9 cellular contexts compared by ENCODE assay signal in genomic region chr11:77151804-77152513, GRCh38. TPM values are rescaled to one million over a fixed set of nuclear protein-coding genes. Genes with fewer than 3 reads are reported as not detected.
DNase-seq lines count a peak whose midpoint lies in the region; ATAC-seq, FAIRE-seq and TF ChIP-seq lines count a peak whose summit lies in the region.
"Had no signal": no experiment of that assay in that cellular context is flagged by ENCODE, and none has a peak within 500 bp of the region (broad histone marks: within the 10 kb centered on the region; RNA-seq: fewer than 3 reads in every experiment).

No MANE protein-coding gene starts in this region.

- TF ChIP-seq RAD21 in K562 (CRISPR knock-in tag; conservative IDR thresholded peaks at IDR 0.05 in 1 of 2, IDR thresholded peaks at IDR 0.05 in 1 of 2): no peak

- peaks cover 3% of the 10 kb centered on the region; the same call in 1 of the 2 replicates for H4K20me1 ChIP-seq in K562 (replicated peaks; ENCODE audit: control insufficient read depth, insufficient read depth, low read length)

- TF ChIP-seq POLR2A in K562 (conservative IDR thresholded peaks at IDR 0.05): no peak

- CTCF ChIA-PET in K562 (lab: Yijun Ruan, JAX; ENCODE audit: low intra/inter-chr PET ratio): no interaction called here

- no peaks in the 10 kb centered on the region for H3K9me3 ChIP-seq in K562 (replicated peaks; ENCODE audit: control insufficient read depth, insufficient read depth, low read depth, low read length)
- H3K9me3 ChIP-seq: pancreas had no signal

- FAIRE-seq in K562 (lab: Jason Lieb, UNC) (no peak), D721Med (lab: Jason Lieb, UNC) (no peak)
- FAIRE-seq: pancreas had no signal

- peaks cover 19 to 82% of the 10 kb centered on the region in 2 experiments for H3K27me3 ChIP-seq in K562 (ENCODE audit: control insufficient read depth in 2 of 2, insufficient read depth in 2 of 2, low read length in 2 of 2)
- H3K27me3 ChIP-seq: pancreas had no signal

- peak; percentile 80 for DNase-seq in KG1 (lab: John Stamatoyannopoulos, UW)
- DNase-seq in UCSD-AML1 (lab: John Stamatoyannopoulos, UW; ENCODE audit: unreplicated experiment): peak; percentile 93
- DNase-seq in K562 (ENCODE audit: extremely low read depth in 1 of 4, low spot score in 3 of 4): no peak
- DNase-seq in stimulated activated CD8-positive, alpha-beta memory T cell treated with anti-CD3 and anti-CD28 coated beads, Interleukin-15, amount 100 ng/mL, for 1 hour (ENCODE audit: low read depth): peak; percentile 2
- no peak for DNase-seq in D721Med (ENCODE audit: insufficient read length, low spot score)
- no peak for DNase-seq in NCI-H2107 treated with DMSO at 0.1 percent for 48 hours (lab: John Stamatoyannopoulos, UW; ENCODE audit: unreplicated experiment)
- DNase-seq in NCI-H748 treated with DMSO at 0.1 percent for 48 hours (lab: John Stamatoyannopoulos, UW): no peak
- no peak for DNase-seq in NCI-H187 treated with DMSO at 0.1 percent for 48 hours (lab: John Stamatoyannopoulos, UW)

- no peaks in the 10 kb centered on the region for H3K9me1 ChIP-seq in K562 (ENCODE audit: control insufficient read depth, insufficient read depth, low read length)

- H3K4me3 ChIP-seq in K562: no peak overlapping the region
- H3K4me3 ChIP-seq: pancreas had no signal

- POLR2A ChIA-PET in K562 (lab: Yijun Ruan, JAX): no interaction called here

- whole genome bisulfite sequencing in K562 (ENCODE audit: insufficient coverage, low coverage, missing lambda C conversion rate): 1% methylated on average over 10 of the region's 11 CpGs

- H3K36me3 ChIP-seq in K562 (ENCODE audit: control insufficient read depth, insufficient read depth, low read length): no peaks in the 10 kb centered on the region
- H3K36me3 ChIP-seq: pancreas had no signal

- BruUV-seq in K562 (replicated peaks; lab: Mats Ljungman, UMichigan): no TSS peak

- no peak overlapping the region for H2AFZ ChIP-seq in K562 (ENCODE audit: low read depth, low read length)

- no peak overlapping the region for H3K27ac ChIP-seq in K562 (ENCODE audit: extremely low read depth, low read depth, low read length)
- H3K27ac ChIP-seq: pancreas had no signal

- H3K4me1 ChIP-seq in K562 (replicated peaks in 1 of 2; ENCODE audit: control insufficient read depth in 2 of 2, insufficient read depth in 2 of 2, low read length in 2 of 2): peaks cover 0 to 7% of the 10 kb centered on the region in 2 experiments; a peak in 3 of 5 replicates
- H3K4me1 ChIP-seq: pancreas had no signal

- no peak for TF ChIP-seq EP300 in K562 (IDR thresholded peaks at IDR 0.05; ENCODE audit: low read length)

- H3K79me2 ChIP-seq in K562 (ENCODE audit: control insufficient read depth, insufficient read depth, low read length): no peaks in the 10 kb centered on the region

- no peak for TF ChIP-seq CTCF in K562 (IDR thresholded peaks at IDR 0.05 in 2 of 3, conservative IDR thresholded peaks at IDR 0.05 in 1 of 3; ENCODE audit: insufficient read depth in 2 of 3, low read depth in 1 of 3, low read length in 3 of 3)
- no peak for TF ChIP-seq CTCF in D721Med (IDR thresholded peaks at IDR 0.05; ENCODE audit: insufficient read depth, missing control alignments)

- no peak overlapping the region for H3K9ac ChIP-seq in K562 (ENCODE audit: insufficient read depth in 1 of 2, low read depth in 2 of 2, low read length in 2 of 2)

- in situ Hi-C loops in K562 (cut with MboI): no loop called here

- no peak for ATAC-seq in K562

- no peak overlapping the region for H3K4me2 ChIP-seq in K562 (ENCODE audit: insufficient read depth, low read length)

- intact Hi-C loops in K562 (cut with micrococcal nuclease): no loop called here

TF ChIP-seq in K562, 482 proteins besides CTCF, POLR2A, EP300 and RAD21:
- no peak for TF ChIP-seq ID3 (CRISPR knock-in tag; IDR thresholded peaks at IDR 0.05)
- peak; percentile 88 for TF ChIP-seq ID3 (tag; IDR thresholded peaks at IDR 0.05)
- TF ChIP-seq EGR1 (conservative IDR thresholded peaks at IDR 0.05): 0 out of 2 replicates have a peak, but pooled peaks have one; percentile 7
- TF ChIP-seq CBFA2T2 (conservative IDR thresholded peaks at IDR 0.05): 0 out of 2 replicates have a peak, but pooled peaks have one; percentile 8
- peak; percentile 17; the same call in 1 of the 2 replicates for TF ChIP-seq CBFA2T3 (IDR thresholded peaks at IDR 0.05)
- no peak for TF ChIP-seq GATAD2B (IDR thresholded peaks at IDR 0.05; ENCODE audit: borderline replicate concordance)

RNA-seq across cellular contexts. Expression of gene MYO7A, which starts 23.9 kb away (rescaled TPM):
- 1.1 and 2.5 TPM in 2 replicates for total RNA-seq in K562 (2011; cell fraction: chromatin; rRNA removed; ENCODE audit: low replicate concordance)
- 0.79 and 1.0 TPM in 2 replicates for total RNA-seq in K562 (2011; cell fraction: nucleolus; rRNA removed)
- 0.53 and 0.73 TPM in 2 replicates for total RNA-seq in K562 (2011; cell fraction: nucleoplasm; rRNA removed)
- total RNA-seq in K562 (2014; rRNA removed) (0.04 and 0.09 TPM in 2 replicates), K562 (2014; rRNA removed; fragmentation: Illumina TruSeq; extraction: Trizol) (0.04 TPM in 1 of 2 replicates, not detected in the other), K562 (2015; rRNA removed; fragmentation: Illumina TruSeq; extraction: Trizol) (0.07 TPM in 1 of 2 replicates, not detected in the other), K562 (2021) (0.07 and 0.11 TPM in 2 replicates)
- polyA plus RNA-seq in K562 (2011; rRNA removed) (0.10 and 0.14 TPM in 2 replicates), K562 (2014; fragmentation: Illumina TruSeq; extraction: Trizol) (0.03 and 0.06 TPM in 2 replicates), K562 (2014; fragmentation: Nextera tagmentation; extraction: Ambion mirVana) (under 1 TPM in 1 of 2 experiments, not detected in 1; 0.01 TPM), K562 (2014; rRNA removed) (0.11 TPM in 1 of 2 replicates, not detected in the other)
- 0.13 and 0.19 TPM in 2 replicates for polyA plus RNA-seq in K562 (2011; cell fraction: cytosol; rRNA removed)
- 1.0 and 1.3 TPM in 2 replicates for polyA plus RNA-seq in K562 (2011; cell fraction: nucleus; rRNA removed)
- polyA plus RNA-seq in K562 (2012): 0.04 and 0.35 TPM in 2 replicates
- 0.11 and 0.21 TPM in 2 replicates for polyA minus RNA-seq in K562 (2011; rRNA and poly(A)+ RNA removed)
- not detected in 2 replicates for polyA minus RNA-seq in K562 (2011; cell fraction: cytosol; rRNA and poly(A)+ RNA removed)
- polyA minus RNA-seq in K562 (2011; cell fraction: nucleus; rRNA and poly(A)+ RNA removed): 0.22 and 0.40 TPM in 2 replicates

RNA-seq across cellular contexts. Expression of gene OMP, which starts 49.3 kb away (rescaled TPM):
- 2.0 and 3.9 TPM in 2 replicates for total RNA-seq in K562 (2011; cell fraction: chromatin; rRNA removed; ENCODE audit: low replicate concordance)
- 2.4 and 4.2 TPM in 2 replicates for total RNA-seq in K562 (2011; cell fraction: nucleolus; rRNA removed)
- 1.1 and 1.8 TPM in 2 replicates for total RNA-seq in K562 (2011; cell fraction: nucleoplasm; rRNA removed)
- total RNA-seq in K562 (2014; rRNA removed) (not detected in 2 replicates), K562 (2014; rRNA removed; fragmentation: Illumina TruSeq; extraction: Trizol) (not detected in 2 replicates), K562 (2015; rRNA removed; fragmentation: Illumina TruSeq; extraction: Trizol) (not detected in 2 replicates), K562 (2021) (not detected in 2 replicates)
- polyA plus RNA-seq in K562 (2011; rRNA removed) (not detected in 2 replicates), K562 (2014; fragmentation: Illumina TruSeq; extraction: Trizol) (not detected in 2 replicates), K562 (2014; fragmentation: Nextera tagmentation; extraction: Ambion mirVana) (not detected), K562 (2014; rRNA removed) (not detected in 2 replicates)
- polyA plus RNA-seq in K562 (2011; cell fraction: cytosol; rRNA removed): not detected in 2 replicates
- polyA plus RNA-seq in K562 (2011; cell fraction: nucleus; rRNA removed): 0.74 and 0.86 TPM in 2 replicates
- 0.33 TPM in 1 of 2 replicates, not detected in the other for polyA plus RNA-seq in K562 (2012)
- not detected in 2 replicates for polyA minus RNA-seq in K562 (2011; rRNA and poly(A)+ RNA removed)
- not detected in 2 replicates for polyA minus RNA-seq in K562 (2011; cell fraction: cytosol; rRNA and poly(A)+ RNA removed)
- polyA minus RNA-seq in K562 (2011; cell fraction: nucleus; rRNA and poly(A)+ RNA removed): 1.4 TPM in 1 of 2 replicates, not detected in the other

Comparison
In these comparisons a context has a peak if more than half of its experiments do, and no peak if none do; other contexts are left out.
1. DNase-seq: peak in KG1 (single experiment), UCSD-AML1 (single experiment) and stimulated activated CD8-positive, alpha-beta memory T cell treated with anti-CD3 and anti-CD28 coated beads, Interleukin-15, amount 100 ng/mL, for 1 hour (single experiment); none in K562 (0 of 4), D721Med (single experiment), NCI-H2107 treated with DMSO at 0.1 percent for 48 hours (single experiment), NCI-H748 treated with DMSO at 0.1 percent for 48 hours (single experiment) and NCI-H187 treated with DMSO at 0.1 percent for 48 hours (single experiment).